Comparison of ENCODE assay signal across 23 cellular contexts in genomic region chr1:108636876-108637275, GRCh38. TPM values are rescaled to one million over a fixed set of nuclear protein-coding genes. Genes with fewer than 3 reads are reported as not detected.
DNase-seq lines count a peak whose midpoint lies in the region; ATAC-seq, FAIRE-seq and TF ChIP-seq lines count a peak whose summit lies in the region.
"Had no signal": no experiment of that assay in that cellular context is flagged by ENCODE, and none has a peak within 500 bp of the region (broad histone marks: within the 10 kb centered on the region; RNA-seq: fewer than 3 reads in every experiment).

No MANE protein-coding gene starts in this region.

- POLR2A ChIA-PET in RWPE1 (lab: Yijun Ruan, JAX; ENCODE audit: low non-redundant PET), result no interaction called here

- ATAC-seq in left cardiac atrium (no peak), GM19463 (IDR thresholded peaks at IDR 0.05; ENCODE audit: unreplicated experiment) (no peak)
- ATAC-seq: A549, GM12878 had no signal

- H3K36me3 ChIP-seq in bronchial epithelial cell (ENCODE audit: control insufficient read depth, insufficient read depth, low read length), result no peaks in the 10 kb centered on the region
- H3K36me3 ChIP-seq: HAP-1 had no signal

- CTCF ChIA-PET in RWPE1 (lab: Yijun Ruan, JAX), result no interaction called here

- no peaks in the 10 kb centered on the region for H3K27me3 ChIP-seq in bronchial epithelial cell (ENCODE audit: control insufficient read depth, insufficient read depth, low read length)
- H3K27me3 ChIP-seq: BLaER1 had no signal

- DNase-seq in HCEC 1CT (peak; percentile 66), RWPE1 (ENCODE audit: low spot score) (peak; percentile 63), bronchial epithelial cell (ENCODE audit: low read depth) (peak; percentile 79), iris pigment epithelial cell (ENCODE audit: low read depth) (peak; percentile 22), left cardiac atrium (no peak), AG08396 (ENCODE audit: low spot score) (no peak), urothelium cell line (ENCODE audit: low spot score) (no peak)
- DNase-seq: AML-193; Calu3; CD8-positive, alpha-beta memory T cell; DMS 273 treated with DMSO at 0.1 percent for 48 hours; HFFc6; IMR-90; KBM-7 had no signal

- FAIRE-seq in bronchial epithelial cell (lab: Jason Lieb, UNC) (no peak), urothelium cell line (lab: Jason Lieb, UNC) (no peak)
- FAIRE-seq: A549, GM12878, H1 had no signal

- intact Hi-C loops in left cardiac atrium (cut with DNase I), result no loop called here

- TF ChIP-seq CTCF in RWPE1 (conservative IDR thresholded peaks at IDR 0.05; ENCODE audit: low read depth) (no peak), bronchial epithelial cell (IDR thresholded peaks at IDR 0.05; ENCODE audit: insufficient read depth, low read length, severe bottlenecking) (no peak)

- H3K27ac ChIP-seq in RWPE1, result no peak overlapping the region
- H3K27ac ChIP-seq: A549, BLaER1, HL-60 had no signal

- no peak overlapping the region for H3K4me3 ChIP-seq in bronchial epithelial cell (ENCODE audit: low read depth, low read length)
- H3K4me3 ChIP-seq: A549, BLaER1, GM12878, HAP-1 had no signal

RNA-seq across cellular contexts. Expression of gene HENMT1, which starts 24.0 kb away (rescaled TPM):
- total RNA-seq in bronchial epithelial cell (1.1 and 1.5 TPM in 2 replicates), left cardiac atrium (1 to 10 TPM; 2.0 to 3.3 TPM)
- total RNA-seq: Daoy, G401 had no signal

RNA-seq across cellular contexts. Expression of gene PRPF38B, which starts 55.2 kb away (rescaled TPM):
- total RNA-seq in bronchial epithelial cell (11.3 and 14.3 TPM in 2 replicates), left cardiac atrium (10 to 100 TPM; 18.9 to 22.6 TPM)

Comparison
In these comparisons a context has a peak if more than half of its experiments do, and no peak if none do; other contexts are left out.
1. DNase-seq: peak in HCEC 1CT (single experiment), RWPE1 (single experiment), bronchial epithelial cell (single experiment) and iris pigment epithelial cell (single experiment); none in left cardiac atrium (single experiment), AG08396 (single experiment) and urothelium cell line (single experiment).